In genomic region chr6:49522710-49523593, GRCh38 we compare ENCODE assay signal across 1 cellular context.
A peak's percentile ranks its signal among the peaks of the same experiment; 100 is the strongest.
TF ChIP-seq lines count a peak whose summit lies in the region.

No MANE protein-coding gene starts in this region.

TF ChIP-seq in HepG2, 621 proteins besides CTCF, POLR2A, EP300 and RAD21 (continues in another document):
- TF ChIP-seq ZNF563 (CRISPR knock-in tag; IDR thresholded peaks at IDR 0.05) = no peak
- no peak for TF ChIP-seq CENPBD1 (CRISPR knock-in tag; IDR thresholded peaks at IDR 0.05; ENCODE audit: borderline replicate concordance, low read depth)
- TF ChIP-seq HNF1A (IDR thresholded peaks at IDR 0.05; ENCODE audit: low read depth) = peak; percentile 90
- peak; percentile 93 for TF ChIP-seq HNF1A (CRISPR knock-in tag; IDR thresholded peaks at IDR 0.05; ENCODE audit: borderline replicate concordance)
- TF ChIP-seq DNMT3B (CRISPR knock-in tag; conservative IDR thresholded peaks at IDR 0.05) = no peak
- no peak for TF ChIP-seq MTA3 (CRISPR knock-in tag; IDR thresholded peaks at IDR 0.05)
- TF ChIP-seq NFKB2 (CRISPR knock-in tag; IDR thresholded peaks at IDR 0.05; ENCODE audit: borderline replicate concordance) = no peak
- 0 out of 2 replicates have a peak, but pooled peaks have one; percentile 39 for TF ChIP-seq ZNF639 (CRISPR knock-in tag; conservative IDR thresholded peaks at IDR 0.05)
- TF ChIP-seq SCMH1 (CRISPR knock-in tag; IDR thresholded peaks at IDR 0.05; ENCODE audit: borderline replicate concordance) = no peak
- peak; percentile 67; the same call in 1 of the 2 replicates for TF ChIP-seq ZNF615 (CRISPR knock-in tag; IDR thresholded peaks at IDR 0.05; ENCODE audit: borderline replicate concordance)
- peak; percentile 78; the same call in 1 of the 2 replicates for TF ChIP-seq ZNF878 (CRISPR knock-in tag; IDR thresholded peaks at IDR 0.05)
- peak; percentile 67; the same call in 1 of the 2 replicates for TF ChIP-seq ZSCAN5A (CRISPR knock-in tag; IDR thresholded peaks at IDR 0.05; ENCODE audit: borderline replicate concordance)
- no peak for TF ChIP-seq ZNF512 (CRISPR knock-in tag; IDR thresholded peaks at IDR 0.05)
- no peak for TF ChIP-seq ZBTB44 (CRISPR knock-in tag; IDR thresholded peaks at IDR 0.05)
- TF ChIP-seq ZNF501 (CRISPR knock-in tag; IDR thresholded peaks at IDR 0.05) = peak; percentile 94
- 0 out of 2 replicates have a peak, but pooled peaks have one; percentile 34 for TF ChIP-seq ZNF367 (CRISPR knock-in tag; IDR thresholded peaks at IDR 0.05; ENCODE audit: borderline replicate concordance)
- TF ChIP-seq ZKSCAN8 (CRISPR knock-in tag; IDR thresholded peaks at IDR 0.05; ENCODE audit: borderline replicate concordance) = peak; percentile 93
- no peak for TF ChIP-seq SRSF9 (IDR thresholded peaks at IDR 0.05; ENCODE audit: borderline replicate concordance, insufficient read depth, low read depth, low read length, poor library complexity, severe bottlenecking)
- TF ChIP-seq CBX2 (IDR thresholded peaks at IDR 0.05; ENCODE audit: low read depth, low read length) = no peak
- no peak for TF ChIP-seq CBX2 (CRISPR knock-in tag; IDR thresholded peaks at IDR 0.05; ENCODE audit: low read depth)
- TF ChIP-seq ZNF572 (CRISPR knock-in tag; IDR thresholded peaks at IDR 0.05) = no peak
- TF ChIP-seq FIP1L1 (IDR thresholded peaks at IDR 0.05; ENCODE audit: borderline replicate concordance, insufficient read depth, low read depth, low read length) = no peak
- peak; percentile 95; the same call in 1 of the 2 replicates for TF ChIP-seq ZBTB43 (CRISPR knock-in tag; conservative IDR thresholded peaks at IDR 0.05)
- no peak for TF ChIP-seq ATM (IDR thresholded peaks at IDR 0.05; ENCODE audit: borderline replicate concordance)
- peak; percentile 75; the same call in 1 of the 2 replicates for TF ChIP-seq ADNP (CRISPR knock-in tag; IDR thresholded peaks at IDR 0.05)
- 0 out of 2 replicates have a peak, but pooled peaks have one; percentile 51 for TF ChIP-seq ZNF230 (CRISPR knock-in tag; IDR thresholded peaks at IDR 0.05)
- TF ChIP-seq ZNF275 (CRISPR knock-in tag; IDR thresholded peaks at IDR 0.05; ENCODE audit: borderline replicate concordance) = no peak
- peak; percentile 84 for TF ChIP-seq ZNF614 (CRISPR knock-in tag; IDR thresholded peaks at IDR 0.05; ENCODE audit: borderline replicate concordance)
- no peak for TF ChIP-seq ZNF225 (CRISPR knock-in tag; IDR thresholded peaks at IDR 0.05)
- no peak for TF ChIP-seq ZBTB46 (CRISPR knock-in tag; IDR thresholded peaks at IDR 0.05; ENCODE audit: borderline replicate concordance)
- TF ChIP-seq HIC2 (CRISPR knock-in tag; IDR thresholded peaks at IDR 0.05; ENCODE audit: low read depth) = no peak
- no peak; the same call in none of the 2 replicates for TF ChIP-seq DMAP1 (CRISPR knock-in tag; IDR thresholded peaks at IDR 0.05)
- no peak for TF ChIP-seq CEBPZ (IDR thresholded peaks at IDR 0.05; ENCODE audit: low read length)
- no peak for TF ChIP-seq POLR2AphosphoS2 (IDR thresholded peaks at IDR 0.05; ENCODE audit: low read depth, low read length)
